26 cellular contexts compared by ENCODE assay signal in the genomic region with DNA sequence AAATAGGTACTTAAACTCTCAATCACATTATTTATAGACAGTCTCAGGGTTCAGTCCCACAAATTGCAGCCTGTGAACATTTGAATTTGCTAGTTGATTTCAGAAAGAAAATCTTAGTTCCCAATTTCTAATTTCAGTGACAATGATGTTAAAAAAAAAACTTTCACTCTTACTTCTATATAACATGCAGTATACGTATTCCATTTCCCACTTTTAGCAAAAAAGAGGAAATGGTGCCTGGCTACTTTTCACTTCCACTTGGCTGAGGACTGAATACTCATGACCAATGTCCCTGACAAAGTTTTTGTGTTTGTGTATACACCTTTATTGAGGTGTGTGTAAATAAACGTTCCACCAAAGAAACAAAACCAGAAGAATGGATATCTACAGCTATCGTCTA. TPM values are rescaled to one million over a fixed set of nuclear protein-coding genes. Genes with fewer than 3 reads are reported as not detected.
DNase-seq lines count a peak whose midpoint lies in the region; ATAC-seq and TF ChIP-seq lines count a peak whose summit lies in the region.
"Had no signal": no experiment of that assay in that cellular context is flagged by ENCODE, and none has a peak within 500 bp of the region (broad histone marks: within the 10 kb centered on the region; RNA-seq: fewer than 3 reads in every experiment).

No MANE protein-coding gene starts in this region.

- H3K9me3 Mint-ChIP-seq in natural killer cell, result no peaks in the 10 kb centered on the region
- H3K9me3 Mint-ChIP-seq: activated naive CD4-positive, alpha-beta T cell treated with anti-CD3 and anti-CD28 coated beads, Interleukin-2, amount 50 U/mL, for 24 hours; activated T-helper 1 cell treated with anti-CD3 and anti-CD28 coated beads, Interleukin-12 subunit alpha, Interleukin-12 subunit beta, Interleukin-2, Interleukin-4 antibody, amounts not matched to agents 30 ng/mL and 10 ng/mL and 1 ng/mL, durations not matched to agents 14 hours and 24 hours and 36 hours; central memory CD8-positive, alpha-beta T cell; neural progenitor cell had no signal

- no peaks in the 10 kb centered on the region for H3K4me1 Mint-ChIP-seq in natural killer cell
- H3K4me1 Mint-ChIP-seq: neural progenitor cell had no signal

- H3K36me3 ChIP-seq in lower lobe of right lung, result no peaks in the 10 kb centered on the region
- H3K36me3 ChIP-seq: ascending aorta, neural progenitor cell had no signal

- H3K9me3 ChIP-seq in lower lobe of right lung, result no peaks in the 10 kb centered on the region
- H3K9me3 ChIP-seq: ascending aorta, psoas muscle had no signal

- peaks cover 12% of the 10 kb centered on the region for H3K4me1 ChIP-seq in lower lobe of right lung
- H3K4me1 ChIP-seq: neural progenitor cell had no signal

- H3K27me3 Mint-ChIP-seq in natural killer cell (ENCODE audit: low read depth in 2 of 2), result peaks cover 8 to 14% of the 10 kb centered on the region in 2 donors
- H3K27me3 Mint-ChIP-seq: central memory CD8-positive, alpha-beta T cell had no signal

- intact Hi-C loops in lower lobe of right lung (cut with DNase I), result no loop called here
- intact Hi-C loops in natural killer cell (cut with micrococcal nuclease), result no loop called here

- TF ChIP-seq CTCF in lower lobe of right lung (IDR thresholded peaks at IDR 0.05), result no peak
- no peak for TF ChIP-seq CTCF in natural killer cell (IDR thresholded peaks at IDR 0.05)

- H3K27me3 ChIP-seq in lower lobe of right lung (ENCODE audit: low read depth), result no peaks in the 10 kb centered on the region
- H3K27me3 ChIP-seq: ascending aorta, neural progenitor cell had no signal

- H3K27ac ChIP-seq in lower lobe of right lung, result no peak overlapping the region
- H3K27ac ChIP-seq: ascending aorta, neural progenitor cell, psoas muscle had no signal

- DNase-seq in SKM-1 treated with dmso at 0.1 percent for 144 hours (lab: John Stamatoyannopoulos, UW; ENCODE audit: unreplicated experiment) (peak; percentile 46), SKM-1 (lab: John Stamatoyannopoulos, UW; ENCODE audit: unreplicated experiment) (no peak), NOMO-1 treated with dmso at 0.1 percent for 144 hours (lab: John Stamatoyannopoulos, UW; ENCODE audit: unreplicated experiment) (peak; percentile 57), lower lobe of right lung (no peak), mucosa of gallbladder (ENCODE audit: low spot score) (no peak), natural killer cell (no peak)
- DNase-seq: 8988T; activated CD4-positive, alpha-beta T cell treated with anti-CD3 and anti-CD28 coated beads for 4 hours; Calu3; KG1; NCI-H1105; NCI-H2029 treated with DMSO at 0.1 percent for 48 hours; NCI-H345; psoas muscle; stimulated activated CD4-positive, alpha-beta T cell treated with anti-CD3 and anti-CD28 coated beads, Interleukin-4, amount 100 ng/mL, for 24 hours; SW 1271 had no signal

- H3K4me3 Mint-ChIP-seq in natural killer cell, result no peak overlapping the region
- H3K4me3 Mint-ChIP-seq: activated naive CD4-positive, alpha-beta T cell treated with anti-CD3 and anti-CD28 coated beads, Interleukin-2, amount 50 U/mL, for 24 hours; activated T-helper 1 cell treated with anti-CD3 and anti-CD28 coated beads, Interleukin-12 subunit alpha, Interleukin-12 subunit beta, Interleukin-2, Interleukin-4 antibody, amounts not matched to agents 30 ng/mL and 10 ng/mL and 1 ng/mL, durations not matched to agents 14 hours and 24 hours and 36 hours; central memory CD8-positive, alpha-beta T cell; neural progenitor cell had no signal

- H3K27ac Mint-ChIP-seq in natural killer cell, result no peak overlapping the region
- H3K27ac Mint-ChIP-seq: activated naive CD4-positive, alpha-beta T cell treated with anti-CD3 and anti-CD28 coated beads, Interleukin-2, amount 50 U/mL, for 24 hours; activated T-helper 1 cell treated with anti-CD3 and anti-CD28 coated beads, Interleukin-12 subunit alpha, Interleukin-12 subunit beta, Interleukin-2, Interleukin-4 antibody, amounts not matched to agents 30 ng/mL and 10 ng/mL and 1 ng/mL, durations not matched to agents 14 hours and 24 hours and 36 hours; neural progenitor cell had no signal

- H3K4me3 ChIP-seq in lower lobe of right lung, result no peak overlapping the region
- H3K4me3 ChIP-seq: ascending aorta, neural progenitor cell, psoas muscle had no signal

- peak; percentile 37 to 54 for ATAC-seq in lower lobe of right lung
- ATAC-seq in HG02981 (IDR thresholded peaks at IDR 0.05; ENCODE audit: unreplicated experiment), result no peak
- ATAC-seq in GM18498 (IDR thresholded peaks at IDR 0.05; ENCODE audit: unreplicated experiment), result no peak
- no peak for ATAC-seq in natural killer cell
- ATAC-seq: psoas muscle had no signal

- H3K36me3 Mint-ChIP-seq in natural killer cell, result no peaks in the 10 kb centered on the region
- H3K36me3 Mint-ChIP-seq: activated naive CD4-positive, alpha-beta T cell treated with anti-CD3 and anti-CD28 coated beads, Interleukin-2, amount 50 U/mL, for 24 hours; neural progenitor cell had no signal

RNA-seq across cellular contexts. Expression of a gene that starts 32.1 kb away (rescaled TPM):
- total RNA-seq in lower lobe of right lung (0.32 TPM), mucosa of gallbladder (0.66 TPM), natural killer cell (under 1 TPM in 1 of 3 donors, not detected in 2; 0.21 TPM)
- total RNA-seq: ascending aorta, Calu3, frontal cortex, H1, RPMI7951 had no signal

Comparison
In these comparisons a context has a peak if more than half of its experiments do, and no peak if none do; other contexts are left out.
1. DNase-seq: peak in SKM-1 treated with dmso at 0.1 percent for 144 hours (single experiment) and NOMO-1 treated with dmso at 0.1 percent for 144 hours (single experiment); none in SKM-1 (single experiment), lower lobe of right lung (single experiment), mucosa of gallbladder (single experiment) and natural killer cell (single experiment).
2. ATAC-seq: peak in lower lobe of right lung (2 of 2); none in HG02981 (single experiment), GM18498 (single experiment) and natural killer cell (0 of 3).